ENCODE assay signal across 18 cellular contexts in the genomic region with DNA sequence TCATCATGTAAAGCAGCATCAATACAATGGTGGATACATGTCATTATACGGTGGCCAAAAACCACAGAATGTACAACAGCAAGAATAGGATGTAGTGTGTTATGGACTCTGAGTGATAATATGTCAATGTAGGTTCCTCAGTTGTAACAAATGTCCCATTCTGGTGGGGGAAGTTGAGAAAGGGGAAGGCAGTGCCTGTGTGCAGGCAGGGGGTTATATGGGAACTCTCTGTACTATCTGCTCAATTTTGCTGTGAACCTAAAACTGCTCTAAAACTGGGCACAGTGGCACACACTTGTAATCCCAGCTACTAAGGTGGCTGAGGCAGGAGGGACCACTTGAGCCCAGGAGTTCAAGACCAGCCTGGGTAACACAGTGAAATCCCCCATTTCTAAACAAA. TPM values are rescaled to one million over a fixed set of nuclear protein-coding genes. Genes with fewer than 3 reads are reported as not detected.
DNase-seq lines count a peak whose midpoint lies in the region; ATAC-seq and TF ChIP-seq lines count a peak whose summit lies in the region.
"Had no signal": no experiment of that assay in that cellular context is flagged by ENCODE, and none has a peak within 500 bp of the region (broad histone marks: within the 10 kb centered on the region; RNA-seq: fewer than 3 reads in every experiment).

No MANE protein-coding gene starts in this region.

- no peaks in the 10 kb centered on the region for H3K27me3 Mint-ChIP-seq in CD8-positive, alpha-beta T cell (ENCODE audit: low read depth)
- H3K27me3 Mint-ChIP-seq: activated naive CD4-positive, alpha-beta T cell treated with anti-CD3 and anti-CD28 coated beads, Interleukin-2, amount 50 U/mL, for 24 hours; IgD-negative memory B cell had no signal

- H3K9ac ChIP-seq in OCI-LY1 (ENCODE audit: low read length), result no peak overlapping the region

- CTCF ChIA-PET in CD8-positive, alpha-beta T cell (lab: Charles Lee), result no interaction called here

- no peak for TF ChIP-seq CTCF in OCI-LY1 (IDR thresholded peaks at IDR 0.05; ENCODE audit: low read length)
- no peak for TF ChIP-seq CTCF in esophagus muscularis mucosa (IDR thresholded peaks at IDR 0.05)
- TF ChIP-seq CTCF in sigmoid colon (IDR thresholded peaks at IDR 0.05), result no peak
- no peak for TF ChIP-seq CTCF in CD8-positive, alpha-beta T cell (IDR thresholded peaks at IDR 0.05)

- no peaks in the 10 kb centered on the region for H4K20me1 ChIP-seq in OCI-LY1 (ENCODE audit: insufficient read depth, low read length)

- no peak for TF ChIP-seq EP300 in esophagus muscularis mucosa (IDR thresholded peaks at IDR 0.05)
- TF ChIP-seq EP300 in sigmoid colon (IDR thresholded peaks at IDR 0.05), result peak in 1 of 4 donors; percentile 56

- POLR2A ChIA-PET in CD8-positive, alpha-beta T cell (lab: Charles Lee), result no interaction called here

- TF ChIP-seq POLR2A in esophagus muscularis mucosa (IDR thresholded peaks at IDR 0.05; ENCODE audit: low read depth), result no peak
- no peak for TF ChIP-seq POLR2A in sigmoid colon (IDR thresholded peaks at IDR 0.05)

- no peak overlapping the region for H3K4me3 Mint-ChIP-seq in CD8-positive, alpha-beta T cell
- H3K4me3 Mint-ChIP-seq: activated naive CD4-positive, alpha-beta T cell treated with anti-CD3 and anti-CD28 coated beads, Interleukin-2, amount 50 U/mL, for 24 hours; HFFc6; IgD-negative memory B cell had no signal

- H3K9me2 ChIP-seq in OCI-LY1 (ENCODE audit: low read depth, low read length), result no peaks in the 10 kb centered on the region

- WGBS in esophagus muscularis mucosa, result 78% methylated on average over 1 of the region's 1 CpG
- 65 to 86% methylated on average over 1 of the region's 1 CpG for WGBS in sigmoid colon, 2 donors

- no peaks in the 10 kb centered on the region for H3K27me3 ChIP-seq in OCI-LY1 (ENCODE audit: insufficient read depth, low read length)
- no peaks in the 10 kb centered on the region for H3K27me3 ChIP-seq in esophagus muscularis mucosa
- H3K27me3 ChIP-seq in sigmoid colon, result no peaks in the 10 kb centered on the region
- no peaks in the 10 kb centered on the region for H3K27me3 ChIP-seq in CD8-positive, alpha-beta T cell (ENCODE audit: insufficient read depth, low read length)
- H3K27me3 ChIP-seq: breast epithelium had no signal

- H3K9me3 Mint-ChIP-seq in CD8-positive, alpha-beta T cell, result no peaks in the 10 kb centered on the region
- H3K9me3 Mint-ChIP-seq: activated naive CD4-positive, alpha-beta T cell treated with anti-CD3 and anti-CD28 coated beads, Interleukin-2, amount 50 U/mL, for 24 hours; HFFc6; IgD-negative memory B cell had no signal

- in situ Hi-C loops in KBM-7 (cut with MboI; ENCODE audit: low pct_unique_long_range_greater_than_20kb, low sequenced_read_pairs), result no loop called here

- no peak overlapping the region for H3K4me2 ChIP-seq in OCI-LY1 (ENCODE audit: low read length)

- peaks cover 9% of the 10 kb centered on the region for H3K4me1 Mint-ChIP-seq in CD8-positive, alpha-beta T cell (ENCODE audit: low read depth)

- DNase-seq in KBM-7 (peak; percentile 75), esophagus muscularis mucosa (ENCODE audit: extremely low spot score) (no peak), sigmoid colon (peak; percentile 60), NCI-H2227 (lab: John Stamatoyannopoulos, UW; ENCODE audit: unreplicated experiment) (no peak), NCI-H146 (lab: John Stamatoyannopoulos, UW) (no peak)
- no peak for DNase-seq in CD8-positive, alpha-beta T cell
- no peak for DNase-seq in activated CD8-positive, alpha-beta memory T cell treated with anti-CD3 and anti-CD28 coated beads, Interleukin-2, amount 50 U/mL, for 48 hours
- DNase-seq: activated CD4-positive, alpha-beta T cell treated with anti-CD3 and anti-CD28 coated beads for 4 hours; GF-D8; HFFc6; hippocampal formation; NCI-H1436; posterior cingulate gyrus; stimulated activated naive CD4-positive, alpha-beta T cell treated with Interleukin-2 at 50 U/mL for 16 hours had no signal

- intact Hi-C loops in esophagus muscularis mucosa (cut with DNase I) (no loop called here), sigmoid colon (cut with DNase I) (loop anchor here (5.0 kb wide), 1 partner anchor 97 kb away; a partner anchor contains a TSS)
- intact Hi-C loops in CD8-positive, alpha-beta T cell (cut with DNase I, micrococcal nuclease), result no loop called here

- H2AFZ ChIP-seq in OCI-LY1 (ENCODE audit: low read length), result no peak overlapping the region

- H3K36me3 ChIP-seq in OCI-LY1 (ENCODE audit: insufficient read depth, low read length) (no peaks in the 10 kb centered on the region; the same call in 1 of the 2 replicates), esophagus muscularis mucosa (no peaks in the 10 kb centered on the region), sigmoid colon (no peaks in the 10 kb centered on the region)
- no peaks in the 10 kb centered on the region for H3K36me3 ChIP-seq in CD8-positive, alpha-beta T cell (ENCODE audit: insufficient read depth, low read length)
- H3K36me3 ChIP-seq: breast epithelium had no signal

- H3K9me3 ChIP-seq in OCI-LY1 (ENCODE audit: low read length) (no peaks in the 10 kb centered on the region), esophagus muscularis mucosa (no peaks in the 10 kb centered on the region), sigmoid colon (no peaks in the 10 kb centered on the region)
- no peaks in the 10 kb centered on the region for H3K9me3 ChIP-seq in CD8-positive, alpha-beta T cell (ENCODE audit: low read length)
- H3K9me3 ChIP-seq: breast epithelium had no signal

- peak overlapping the region; percentile 19 for H3K27ac ChIP-seq in OCI-LY1 (ENCODE audit: low read depth, low read length, poor library complexity, severe bottlenecking)
- H3K27ac ChIP-seq in esophagus muscularis mucosa (replicated peaks in 1 of 4), result peak overlapping the region in 3 of 4 donors; percentile 74 to 99 (median 98)
- peak overlapping the region in 3 of 4 donors; percentile 17 to 66 (median 56) for H3K27ac ChIP-seq in sigmoid colon
- no peak overlapping the region for H3K27ac ChIP-seq in CD8-positive, alpha-beta T cell (ENCODE audit: low read depth, low read length)
- H3K27ac ChIP-seq: breast epithelium had no signal

- H3K4me1 ChIP-seq in OCI-LY1 (ENCODE audit: insufficient read depth, low read length, severe bottlenecking) (peaks cover 41% of the 10 kb centered on the region), esophagus muscularis mucosa (peaks cover 26 to 62% (median 55%) of the 10 kb centered on the region in 4 donors), sigmoid colon (peaks cover 0 to 55% (median 44%) of the 10 kb centered on the region in 4 donors)
- peaks cover 6% of the 10 kb centered on the region for H3K4me1 ChIP-seq in CD8-positive, alpha-beta T cell (ENCODE audit: insufficient read depth, low read length)
- H3K4me1 ChIP-seq: breast epithelium had no signal

- no peaks in the 10 kb centered on the region for H3K36me3 Mint-ChIP-seq in CD8-positive, alpha-beta T cell
- H3K36me3 Mint-ChIP-seq: activated naive CD4-positive, alpha-beta T cell treated with anti-CD3 and anti-CD28 coated beads, Interleukin-2, amount 50 U/mL, for 24 hours had no signal

- no peaks in the 10 kb centered on the region for H3F3A ChIP-seq in OCI-LY1 (ENCODE audit: insufficient read depth, low read length)

- H3K4me3 ChIP-seq in OCI-LY1 (ENCODE audit: low read depth, low read length, poor library complexity, severe bottlenecking), result no peak overlapping the region
- H3K4me3 ChIP-seq in esophagus muscularis mucosa, result no peak overlapping the region
- H3K4me3 ChIP-seq in sigmoid colon, result no peak overlapping the region
- no peak overlapping the region for H3K4me3 ChIP-seq in CD8-positive, alpha-beta T cell (ENCODE audit: low read depth, low read length)
- H3K4me3 ChIP-seq: breast epithelium had no signal

- H3K27ac Mint-ChIP-seq in CD8-positive, alpha-beta T cell, result no peak overlapping the region
- H3K27ac Mint-ChIP-seq: activated naive CD4-positive, alpha-beta T cell treated with anti-CD3 and anti-CD28 coated beads, Interleukin-2, amount 50 U/mL, for 24 hours; HFFc6 had no signal

- no peak for ATAC-seq in CD8-positive, alpha-beta T cell

- peaks cover 14% of the 10 kb centered on the region; the same call in 1 of the 2 replicates for H3K79me2 ChIP-seq in OCI-LY1 (ENCODE audit: insufficient read depth, low read length)

RNA-seq across cellular contexts. Expression of a gene that starts 5.9 kb away (rescaled TPM):
- 10 to 100 TPM; 13.8 to 20.3 (median 18.3) TPM for total RNA-seq in esophagus muscularis mucosa
- 10 to 100 TPM; 16.4 to 39.1 (median 27.9) TPM for total RNA-seq in sigmoid colon
- polyA plus RNA-seq in sigmoid colon, result 10 to 100 TPM; 21.0 to 41.0 (median 22.9) TPM
- 10 to 100 TPM; 50.2 to 54.6 TPM for total RNA-seq in CD8-positive, alpha-beta T cell

Comparison
In these comparisons a context has a peak if more than half of its experiments do, and no peak if none do; other contexts are left out.
1. DNase-seq: peak in KBM-7 (single experiment) and sigmoid colon (single experiment); none in esophagus muscularis mucosa (single experiment), NCI-H2227 (single experiment), NCI-H146 (single experiment), CD8-positive, alpha-beta T cell (0 of 7) and activated CD8-positive, alpha-beta memory T cell treated with anti-CD3 and anti-CD28 coated beads, Interleukin-2, amount 50 U/mL, for 48 hours (single experiment).